Comparison of ENCODE assay signal across 1 cellular context in genomic region chr3:147409143-147410121, GRCh38.
TF ChIP-seq lines count a peak whose summit lies in the region.

Gene ZIC1 (plus strand): TSS chr3:147409365. CDS start chr3:147410113, 748 bp downstream.

TF ChIP-seq in H1, 55 proteins besides CTCF, POLR2A, EP300 and RAD21 (continued from another document):
- TF ChIP-seq CHD7 (IDR thresholded peaks at IDR 0.05; ENCODE audit: insufficient replicate concordance, low read length): no peak
- no peak for TF ChIP-seq SP2 (IDR thresholded peaks at IDR 0.05; ENCODE audit: low read length)
- TF ChIP-seq MAX (IDR thresholded peaks at IDR 0.05): peak; percentile 55
- peak; percentile 58 for TF ChIP-seq E2F6 (IDR thresholded peaks at IDR 0.05)
- peak; percentile 32; the same call in 1 of the 2 replicates for TF ChIP-seq TEAD4 (IDR thresholded peaks at IDR 0.05; ENCODE audit: low read depth, low read length)
- no peak for TF ChIP-seq RXRA (IDR thresholded peaks at IDR 0.05; ENCODE audit: insufficient read depth, low read depth, low read length)
- no peak for TF ChIP-seq BRCA1 (IDR thresholded peaks at IDR 0.05; ENCODE audit: low read depth, low read length)
- 0 out of 2 replicates have a peak, but pooled peaks have one; percentile 48 for TF ChIP-seq YY1 (IDR thresholded peaks at IDR 0.05; ENCODE audit: low read depth, low read length)
- no peak for TF ChIP-seq CHD2 (IDR thresholded peaks at IDR 0.05; ENCODE audit: low read length)
- TF ChIP-seq GTF2F1 (IDR thresholded peaks at IDR 0.05; ENCODE audit: borderline replicate concordance, low read depth, low read length): no peak
- TF ChIP-seq HDAC6 (IDR thresholded peaks at IDR 0.05; ENCODE audit: low read depth, low read length): no peak
- TF ChIP-seq USF2 (IDR thresholded peaks at IDR 0.05; ENCODE audit: low read length): peak; percentile 96
- peak; percentile 21 for TF ChIP-seq NANOG (IDR thresholded peaks at IDR 0.05; ENCODE audit: insufficient read depth, low read depth, low read length, poor library complexity, severe bottlenecking)
- no peak for TF ChIP-seq POLR2AphosphoS5 (IDR thresholded peaks at IDR 0.05; ENCODE audit: low read depth, low read length)
- peak; percentile 75 for TF ChIP-seq ATF3 (IDR thresholded peaks at IDR 0.05; ENCODE audit: insufficient read depth, low read depth, low read length)
- TF ChIP-seq EZH2 (IDR thresholded peaks at IDR 0.05; ENCODE audit: low read depth, low read length, severe bottlenecking): no peak
- TF ChIP-seq SAP30 (IDR thresholded peaks at IDR 0.05; ENCODE audit: insufficient read depth, insufficient replicate concordance, low read length): no peak
- no peak for TF ChIP-seq FOSL1 (IDR thresholded peaks at IDR 0.05; ENCODE audit: insufficient read depth, low read depth, low read length)
- TF ChIP-seq CTBP2 (IDR thresholded peaks at IDR 0.05; ENCODE audit: borderline replicate concordance, insufficient read depth, insufficient read length, low read length): peak; percentile 78
- no peak for TF ChIP-seq CEBPB (IDR thresholded peaks at IDR 0.05; ENCODE audit: low read depth, low read length)
- TF ChIP-seq SIX5 (IDR thresholded peaks at IDR 0.05; ENCODE audit: low read depth, low read length): no peak
- TF ChIP-seq SUZ12 (IDR thresholded peaks at IDR 0.05; ENCODE audit: low read length): no peak
- TF ChIP-seq NRF1 (IDR thresholded peaks at IDR 0.05; ENCODE audit: low read depth, low read length): peak; percentile 19; the same call in 1 of the 2 replicates
- no peak for TF ChIP-seq TAF1 (IDR thresholded peaks at IDR 0.05; ENCODE audit: low read depth, low read length)
- no peak for TF ChIP-seq SRF (IDR thresholded peaks at IDR 0.05; ENCODE audit: low read depth, low read length)
